1 cellular context compared by ENCODE assay signal in genomic region chr19:38252385-38252784, GRCh38.
TF ChIP-seq lines count a peak whose summit lies in the region.

No MANE protein-coding gene starts in this region.

TF ChIP-seq in IMR-90, 13 proteins besides CTCF, POLR2A, EP300 and RAD21:
- TF ChIP-seq RCOR1 (IDR thresholded peaks at IDR 0.05; ENCODE audit: insufficient replicate concordance, low read length) = no peak
- TF ChIP-seq RFX5 (IDR thresholded peaks at IDR 0.05; ENCODE audit: low read depth, low read length) = no peak
- TF ChIP-seq SMC3 (IDR thresholded peaks at IDR 0.05; ENCODE audit: low read depth, low read length) = no peak
